Comparison of ENCODE assay signal across 19 cellular contexts in the genomic region with DNA sequence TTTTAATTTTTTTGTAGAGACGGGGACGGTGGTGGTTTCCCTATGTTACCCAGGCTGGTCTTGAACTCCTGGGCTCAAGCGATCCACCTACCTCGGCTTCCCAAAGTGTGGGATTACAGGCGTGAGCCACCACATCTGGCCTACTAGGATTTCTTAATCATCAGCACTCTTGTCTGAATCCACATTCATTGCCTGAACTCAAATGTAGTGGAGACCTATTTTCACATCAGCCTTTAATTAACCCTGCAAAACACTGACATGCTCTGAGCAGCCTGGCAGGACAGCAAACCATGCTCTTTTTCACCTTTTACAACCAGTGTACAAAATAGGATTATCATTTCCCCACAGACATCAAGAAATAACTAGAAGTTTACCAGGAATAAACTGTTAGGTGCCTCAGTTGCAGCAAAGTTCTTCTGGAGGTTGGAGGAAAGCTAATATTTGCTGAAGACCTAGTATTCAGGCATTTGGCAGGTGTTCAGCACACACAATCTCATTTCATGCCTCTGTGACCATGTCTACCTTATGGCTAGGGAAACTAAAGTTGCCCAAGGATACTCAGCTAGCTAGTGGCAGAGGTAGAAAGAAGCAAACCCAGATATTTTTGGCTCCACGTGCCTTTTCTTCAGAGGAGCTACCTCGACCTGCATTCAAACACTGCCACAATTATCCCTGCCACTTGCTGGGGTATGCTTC. TPM values are rescaled to one million over a fixed set of nuclear protein-coding genes. Genes with fewer than 3 reads are reported as not detected.
DNase-seq lines count a peak whose midpoint lies in the region; ATAC-seq and TF ChIP-seq lines count a peak whose summit lies in the region.
"Had no signal": no experiment of that assay in that cellular context is flagged by ENCODE, and none has a peak within 500 bp of the region (broad histone marks: within the 10 kb centered on the region; RNA-seq: fewer than 3 reads in every experiment).

No MANE protein-coding gene starts in this region.

- 77 to 86% methylated on average over 7 of the region's 7 CpGs for WGBS in thyroid gland, 2 donors

- TF ChIP-seq POLR2A in thyroid gland (IDR thresholded peaks at IDR 0.05), result no peak

- no peak for TF ChIP-seq CTCF in thyroid gland (IDR thresholded peaks at IDR 0.05)
- no peak for TF ChIP-seq CTCF in coronary artery (IDR thresholded peaks at IDR 0.05)

- H3K36me3 ChIP-seq in thyroid gland (no peaks in the 10 kb centered on the region), HAP-1 (replicated peaks) (no peaks in the 10 kb centered on the region)

- H3K9me3 ChIP-seq in thyroid gland, result no peaks in the 10 kb centered on the region
- H3K9me3 ChIP-seq in HAP-1, result peaks cover 3% of the 10 kb centered on the region; the same call in 1 of the 2 replicates

- DNase-seq in NCI-H82 (lab: John Stamatoyannopoulos, UW) (peak; percentile 28), NCI-H82 treated with DMSO at 0.1 percent for 48 hours (lab: John Stamatoyannopoulos, UW; ENCODE audit: unreplicated experiment) (no peak), NCI-H774 (lab: John Stamatoyannopoulos, UW) (peak; percentile 60), thyroid gland (peak; percentile 9 to 18), coronary artery (ENCODE audit: low spot score) (no peak), HAP-1 (ENCODE audit: low spot score in 2 of 2) (no peak)
- DNase-seq: activated CD4-positive, alpha-beta T cell treated with anti-CD3 and anti-CD28 coated beads, Interleukin-2, amount 10 ng/mL, durations not matched to agents 7 days and 5 days; activated naive CD4-positive, alpha-beta T cell treated with Interleukin-2 at 50 U/mL for 16 hours; CD8-positive, alpha-beta T cell; dermis blood vessel endothelial cell; erythroblast; mammary epithelial cell; naive thymus-derived CD4-positive, alpha-beta T cell; NCI-H187 treated with DMSO at 0.1 percent for 48 hours; stimulated activated CD4-positive, alpha-beta T cell treated with anti-CD3 and anti-CD28 coated beads, Interleukin-12 subunit alpha, Interleukin-12 subunit beta, amount 100 ng/mL, for 4 hours; stimulated activated naive B cell treated with anti-CD40 and anti-IgM and Interleukin-4, amounts not matched to agents 10 μg/mL and 1 μg/mL and 100 μg/mL, for 72 hours; T1000 had no signal

- no peaks in the 10 kb centered on the region for H3K4me1 ChIP-seq in thyroid gland
- peaks cover 25% of the 10 kb centered on the region for H3K4me1 ChIP-seq in HAP-1

- H3K4me3 ChIP-seq in thyroid gland (replicated peaks in 1 of 3) (no peak overlapping the region), coronary artery (no peak overlapping the region), HAP-1 (no peak overlapping the region)

- in situ Hi-C loops in HAP-1 (cut with MboI; ENCODE audit: low sequenced_read_pairs), result loop anchor here (5.0 to 10.0 kb wide), 2 partner anchors 36 to 738 kb away; a partner anchor contains a TSS

- H3K27ac ChIP-seq in layer of hippocampus (ENCODE audit: low read depth, low read length) (peak overlapping the region; percentile 82), thyroid gland (no peak overlapping the region), coronary artery (no peak overlapping the region)

- H3K27me3 ChIP-seq in layer of hippocampus (ENCODE audit: control insufficient read depth, insufficient read depth, low read length), result no peaks in the 10 kb centered on the region
- H3K27me3 ChIP-seq in thyroid gland, result no peaks in the 10 kb centered on the region
- H3K27me3 ChIP-seq in HAP-1 (ENCODE audit: low read depth), result no peaks in the 10 kb centered on the region

- intact Hi-C loops in thyroid gland (cut with DNase I), result no loop called here

- ATAC-seq in GM21576 (IDR thresholded peaks at IDR 0.05; ENCODE audit: unreplicated experiment), result no peak
- ATAC-seq: CD8-positive, alpha-beta T cell; naive thymus-derived CD4-positive, alpha-beta T cell; stimulated activated naive B cell treated with anti-CD40 and anti-IgM and Interleukin-4, amounts not matched to agents 10 μg/mL and 1 μg/mL and 100 μg/mL, for 72 hours had no signal

RNA-seq across cellular contexts. Expression of a gene that starts 37.7 kb away (rescaled TPM):
- total RNA-seq in thyroid gland, result 10 to 100 TPM; 33.0 to 75.7 (median 41.4) TPM

RNA-seq across cellular contexts. Expression of a gene that starts 46.7 kb away (rescaled TPM):
- 100 to 1,000 TPM in 2 of 4 donors, 10 to 100 TPM in 2; 80.8 to 154 (median 98.6) TPM for total RNA-seq in thyroid gland

Comparison
In these comparisons a context has a peak if more than half of its experiments do, and no peak if none do; other contexts are left out.
1. DNase-seq: peak in NCI-H82 (single experiment), NCI-H774 (single experiment) and thyroid gland (2 of 2); none in NCI-H82 treated with DMSO at 0.1 percent for 48 hours (single experiment), coronary artery (single experiment) and HAP-1 (0 of 2).